ENCODE assay signal across 13 cellular contexts in genomic region chr7:87767827-87768226, GRCh38.
DNase-seq lines count a peak whose midpoint lies in the region; ATAC-seq and TF ChIP-seq lines count a peak whose summit lies in the region.
"Had no signal": no experiment of that assay in that cellular context is flagged by ENCODE, and none has a peak within 500 bp of the region (broad histone marks: within the 10 kb centered on the region; RNA-seq: fewer than 3 reads in every experiment).

No MANE protein-coding gene starts in this region.

- H3K36me3 Mint-ChIP-seq in WTC11: peaks cover 7% of the 10 kb centered on the region; the same call in 1 of the 2 replicates

- no peak overlapping the region for H3K27ac Mint-ChIP-seq in WTC11
- H3K27ac Mint-ChIP-seq: CD8-positive, alpha-beta memory T cell; H9 had no signal

- CTCF ChIA-PET in WTC11 (lab: Charles Lee): no interaction called here

- no peak for TF ChIP-seq CTCF in WTC11 (IDR thresholded peaks at IDR 0.05)

- POLR2A ChIA-PET in WTC11 (lab: Charles Lee): no interaction called here

- H3K4me1 Mint-ChIP-seq in WTC11: peaks cover 6% of the 10 kb centered on the region
- H3K4me1 Mint-ChIP-seq: CD8-positive, alpha-beta memory T cell had no signal

- no peak overlapping the region for H3K4me3 Mint-ChIP-seq in WTC11
- H3K4me3 Mint-ChIP-seq: CD8-positive, alpha-beta memory T cell; H9 had no signal

- DNase-seq in NCI-H2171 treated with DMSO at 0.1 percent for 48 hours (lab: John Stamatoyannopoulos, UW) (peak; percentile 38), NCI-H2171 (lab: John Stamatoyannopoulos, UW) (no peak), LoVo (ENCODE audit: low spot score) (peak; percentile 28), WTC11 (ENCODE audit: low spot score) (no peak), iPS-NIHi7 (ENCODE audit: extremely low spot score) (peak; percentile 18), T-helper 2 cell (no peak), amniotic stem cell (lab: John Stamatoyannopoulos, UW) (no peak)
- DNase-seq: 8988T; AML-193; Caco-2; CD8-positive, alpha-beta memory T cell; H9 had no signal

- peak; percentile 67 for ATAC-seq in WTC11
- no peak for ATAC-seq in SK-N-SH treated with all-trans-retinoic acid at 6 μM for 48 hours

- no peaks in the 10 kb centered on the region for H3K27me3 Mint-ChIP-seq in WTC11 (ENCODE audit: low read depth)

- H3K9me3 Mint-ChIP-seq in WTC11: peaks cover 28% of the 10 kb centered on the region

TF ChIP-seq in WTC11, 78 proteins besides CTCF, POLR2A, EP300 and RAD21 (continues in another document):
- no peak for TF ChIP-seq ZNF396 (CRISPR knock-in tag; IDR thresholded peaks at IDR 0.05; ENCODE audit: borderline replicate concordance)
- TF ChIP-seq STAT6 (CRISPR knock-in tag; conservative IDR thresholded peaks at IDR 0.05; ENCODE audit: low read depth): no peak
- no peak for TF ChIP-seq PREB (CRISPR knock-in tag; IDR thresholded peaks at IDR 0.05; ENCODE audit: borderline replicate concordance)
- TF ChIP-seq ZBTB43 (CRISPR knock-in tag; IDR thresholded peaks at IDR 0.05): no peak
- TF ChIP-seq ZNF512 (CRISPR knock-in tag; IDR thresholded peaks at IDR 0.05; ENCODE audit: borderline replicate concordance): no peak

TF ChIP-seq in SK-N-SH treated with all-trans-retinoic acid at 6 μM for 48 hours, 23 proteins besides CTCF, POLR2A, EP300 and RAD21:
- TF ChIP-seq OSR1 (CRISPR knock-in tag; IDR thresholded peaks at IDR 0.05) (no peak), GLIS3 (CRISPR knock-in tag; IDR thresholded peaks at IDR 0.05) (no peak), PATZ1 (CRISPR knock-in tag; IDR thresholded peaks at IDR 0.05; ENCODE audit: borderline replicate concordance) (no peak), ZFP3 (CRISPR knock-in tag; IDR thresholded peaks at IDR 0.05) (no peak), ZC3H10 (CRISPR knock-in tag; IDR thresholded peaks at IDR 0.05) (no peak), ZNF8 (CRISPR knock-in tag; IDR thresholded peaks at IDR 0.05) (no peak), SNAI2 (CRISPR knock-in tag; IDR thresholded peaks at IDR 0.05) (no peak), POU6F1 (CRISPR knock-in tag; IDR thresholded peaks at IDR 0.05; ENCODE audit: borderline replicate concordance, low read depth) (no peak)

Comparison
In these comparisons a context has a peak if more than half of its experiments do, and no peak if none do; other contexts are left out.
1. DNase-seq: peak in NCI-H2171 treated with DMSO at 0.1 percent for 48 hours (single experiment), LoVo (single experiment) and iPS-NIHi7 (single experiment); none in NCI-H2171 (single experiment), WTC11 (single experiment), T-helper 2 cell (0 of 5) and amniotic stem cell (single experiment).